Comparison of ENCODE assay signal across 5 cellular contexts in the genomic region with DNA sequence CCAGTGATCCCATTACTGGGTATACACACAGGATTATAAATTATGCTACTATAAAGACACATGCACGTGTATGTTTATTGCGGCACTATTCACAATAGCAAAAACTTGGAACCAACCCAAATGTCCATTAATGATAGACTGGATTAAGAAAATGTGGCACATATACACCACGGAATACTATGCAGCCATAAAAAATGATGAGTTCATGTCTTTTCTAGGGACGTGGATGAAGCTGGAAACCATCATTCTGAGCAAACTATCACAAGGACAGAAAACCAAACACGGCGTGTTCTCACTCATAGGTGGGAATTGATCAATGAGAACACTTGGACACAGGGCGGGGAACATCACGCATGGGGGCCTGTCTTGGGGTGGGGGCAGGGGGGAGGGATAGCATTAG. TPM values are rescaled to one million over a fixed set of nuclear protein-coding genes. Genes with fewer than 3 reads are reported as not detected.
"Had no signal": no experiment of that assay in that cellular context is flagged by ENCODE, and none has a peak within 500 bp of the region (broad histone marks: within the 10 kb centered on the region; RNA-seq: fewer than 3 reads in every experiment).

No MANE protein-coding gene starts in this region.

RNA-seq across cellular contexts. Expression of a gene that starts 9.0 kb away (rescaled TPM):
- total RNA-seq: HepG2, HT-29, HT1080, IMR-90 had no signal
- polyA plus RNA-seq: HepG2, IgD-negative memory B cell, IMR-90 had no signal
